ENCODE assay signal across 2 cellular contexts in the genomic region with DNA sequence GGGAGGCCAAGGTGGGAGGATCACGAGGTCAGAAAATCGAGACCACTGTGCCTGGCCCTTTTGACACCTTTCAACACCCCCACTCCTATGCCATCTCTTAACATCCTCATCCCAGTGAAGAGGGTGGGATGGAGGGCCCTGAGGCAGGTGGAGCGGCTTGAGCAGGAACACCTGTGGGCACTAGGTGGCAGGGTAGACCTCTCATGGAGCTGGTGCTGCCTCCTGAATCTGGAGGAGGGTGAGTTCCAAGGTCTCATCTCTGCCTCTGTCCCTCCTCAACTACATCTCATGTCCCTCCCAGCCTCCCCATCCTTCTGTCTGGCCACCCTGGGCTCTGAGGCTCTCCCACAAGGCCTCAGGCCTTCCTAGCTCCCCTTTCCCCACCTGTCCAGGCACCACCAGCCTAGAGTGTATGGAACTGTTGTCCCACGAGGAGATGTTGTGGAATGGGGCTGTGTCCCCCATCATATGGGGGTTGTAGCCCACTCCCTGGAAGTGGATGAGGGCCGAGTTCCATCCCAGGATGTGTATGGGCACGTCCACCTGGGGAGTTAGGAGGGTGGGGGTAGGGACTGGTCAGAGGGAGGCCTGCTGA.
TF ChIP-seq lines count a peak whose summit lies in the region.

No MANE protein-coding gene starts in this region.

TF ChIP-seq in SK-N-SH treated with all-trans-retinoic acid at 6 μM for 48 hours, 23 proteins besides CTCF, POLR2A, EP300 and RAD21:
- TF ChIP-seq ZNF565 (CRISPR knock-in tag; conservative IDR thresholded peaks at IDR 0.05; ENCODE audit: low read depth) (no peak), ZNF8 (CRISPR knock-in tag; IDR thresholded peaks at IDR 0.05) (no peak), ARNTL (CRISPR knock-in tag; IDR thresholded peaks at IDR 0.05; ENCODE audit: borderline replicate concordance, low read depth) (no peak)

TF ChIP-seq in HepG2, 621 proteins besides CTCF, POLR2A, EP300 and RAD21 (continues in another document):
- TF ChIP-seq, protein P1, sequence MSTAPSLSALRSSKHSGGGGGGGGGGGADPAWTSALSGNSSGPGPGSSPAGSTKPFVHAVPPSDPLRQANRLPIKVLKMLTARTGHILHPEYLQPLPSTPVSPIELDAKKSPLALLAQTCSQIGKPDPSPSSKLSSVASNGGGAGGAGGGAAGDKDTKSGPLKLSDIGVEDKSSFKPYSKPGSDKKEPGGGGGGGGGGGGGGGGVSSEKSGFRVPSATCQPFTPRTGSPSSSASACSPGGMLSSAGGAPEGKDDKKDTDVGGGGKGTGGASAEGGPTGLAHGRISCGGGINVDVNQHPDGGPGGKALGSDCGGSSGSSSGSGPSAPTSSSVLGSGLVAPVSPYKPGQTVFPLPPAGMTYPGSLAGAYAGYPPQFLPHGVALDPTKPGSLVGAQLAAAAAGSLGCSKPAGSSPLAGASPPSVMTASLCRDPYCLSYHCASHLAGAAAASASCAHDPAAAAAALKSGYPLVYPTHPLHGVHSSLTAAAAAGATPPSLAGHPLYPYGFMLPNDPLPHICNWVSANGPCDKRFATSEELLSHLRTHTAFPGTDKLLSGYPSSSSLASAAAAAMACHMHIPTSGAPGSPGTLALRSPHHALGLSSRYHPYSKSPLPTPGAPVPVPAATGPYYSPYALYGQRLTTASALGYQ (CRISPR knock-in tag; IDR thresholded peaks at IDR 0.05): no peak
- no peak for TF ChIP-seq ZNF432 (CRISPR knock-in tag; IDR thresholded peaks at IDR 0.05; ENCODE audit: borderline replicate concordance)
- TF ChIP-seq ZNF543 (CRISPR knock-in tag; IDR thresholded peaks at IDR 0.05): no peak
- no peak for TF ChIP-seq NFE2L2 (IDR thresholded peaks at IDR 0.05; ENCODE audit: low read length)
- TF ChIP-seq MIXL1 (CRISPR knock-in tag; IDR thresholded peaks at IDR 0.05): no peak
- peak; percentile 37; the same call in 1 of the 2 replicates for TF ChIP-seq SMC3 (IDR thresholded peaks at IDR 0.05; ENCODE audit: low read length)
- no peak for TF ChIP-seq KLF6 (CRISPR knock-in tag; IDR thresholded peaks at IDR 0.05)
- TF ChIP-seq JUN (CRISPR knock-in tag; IDR thresholded peaks at IDR 0.05): no peak
- no peak for TF ChIP-seq ZNF354B (CRISPR knock-in tag; IDR thresholded peaks at IDR 0.05)
- TF ChIP-seq, protein P2, sequence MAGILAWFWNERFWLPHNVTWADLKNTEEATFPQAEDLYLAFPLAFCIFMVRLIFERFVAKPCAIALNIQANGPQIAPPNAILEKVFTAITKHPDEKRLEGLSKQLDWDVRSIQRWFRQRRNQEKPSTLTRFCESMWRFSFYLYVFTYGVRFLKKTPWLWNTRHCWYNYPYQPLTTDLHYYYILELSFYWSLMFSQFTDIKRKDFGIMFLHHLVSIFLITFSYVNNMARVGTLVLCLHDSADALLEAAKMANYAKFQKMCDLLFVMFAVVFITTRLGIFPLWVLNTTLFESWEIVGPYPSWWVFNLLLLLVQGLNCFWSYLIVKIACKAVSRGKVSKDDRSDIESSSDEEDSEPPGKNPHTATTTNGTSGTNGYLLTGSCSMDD (CRISPR knock-in tag; IDR thresholded peaks at IDR 0.05): no peak
- TF ChIP-seq ZNF484 (CRISPR knock-in tag; IDR thresholded peaks at IDR 0.05; ENCODE audit: borderline replicate concordance, low read depth): no peak
- no peak for TF ChIP-seq ZNF746 (CRISPR knock-in tag; IDR thresholded peaks at IDR 0.05)
- peak; percentile 76 for TF ChIP-seq STAG1 (CRISPR knock-in tag; IDR thresholded peaks at IDR 0.05)
- no peak for TF ChIP-seq SRF (IDR thresholded peaks at IDR 0.05; ENCODE audit: low read depth, low read length)
- no peak for TF ChIP-seq SKI (IDR thresholded peaks at IDR 0.05; ENCODE audit: partially characterized antibody)
- no peak for TF ChIP-seq ZNF614 (CRISPR knock-in tag; IDR thresholded peaks at IDR 0.05; ENCODE audit: borderline replicate concordance)
- peak; percentile 88 for TF ChIP-seq XRCC5 (optimal IDR thresholded peaks at IDR 0.05; ENCODE audit: low read length)
- no peak for TF ChIP-seq CBX2 (IDR thresholded peaks at IDR 0.05; ENCODE audit: low read depth, low read length)
- no peak for TF ChIP-seq CBX2 (CRISPR knock-in tag; IDR thresholded peaks at IDR 0.05; ENCODE audit: low read depth)
- TF ChIP-seq, protein P3, sequence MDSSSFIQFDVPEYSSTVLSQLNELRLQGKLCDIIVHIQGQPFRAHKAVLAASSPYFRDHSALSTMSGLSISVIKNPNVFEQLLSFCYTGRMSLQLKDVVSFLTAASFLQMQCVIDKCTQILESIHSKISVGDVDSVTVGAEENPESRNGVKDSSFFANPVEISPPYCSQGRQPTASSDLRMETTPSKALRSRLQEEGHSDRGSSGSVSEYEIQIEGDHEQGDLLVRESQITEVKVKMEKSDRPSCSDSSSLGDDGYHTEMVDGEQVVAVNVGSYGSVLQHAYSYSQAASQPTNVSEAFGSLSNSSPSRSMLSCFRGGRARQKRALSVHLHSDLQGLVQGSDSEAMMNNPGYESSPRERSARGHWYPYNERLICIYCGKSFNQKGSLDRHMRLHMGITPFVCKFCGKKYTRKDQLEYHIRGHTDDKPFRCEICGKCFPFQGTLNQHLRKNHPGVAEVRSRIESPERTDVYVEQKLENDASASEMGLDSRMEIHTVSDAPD (CRISPR knock-in tag; IDR thresholded peaks at IDR 0.05): no peak
- no peak for TF ChIP-seq TARDBP (CRISPR knock-in tag; IDR thresholded peaks at IDR 0.05)
- TF ChIP-seq PLRG1 (conservative IDR thresholded peaks at IDR 0.05): no peak
- peak; percentile 84 for TF ChIP-seq ZNF263 (CRISPR knock-in tag; IDR thresholded peaks at IDR 0.05)
- no peak for TF ChIP-seq ADNP (CRISPR knock-in tag; IDR thresholded peaks at IDR 0.05)
- no peak for TF ChIP-seq ZNF20 (CRISPR knock-in tag; IDR thresholded peaks at IDR 0.05)
- TF ChIP-seq ZNF644 (CRISPR knock-in tag; IDR thresholded peaks at IDR 0.05; ENCODE audit: low read depth): no peak
- TF ChIP-seq PHB2 (IDR thresholded peaks at IDR 0.05; ENCODE audit: partially characterized antibody): no peak
- TF ChIP-seq RFXAP (CRISPR knock-in tag; IDR thresholded peaks at IDR 0.05; ENCODE audit: borderline replicate concordance): no peak
- TF ChIP-seq KMT2B (CRISPR knock-in tag; IDR thresholded peaks at IDR 0.05): no peak
- TF ChIP-seq, protein P4, sequence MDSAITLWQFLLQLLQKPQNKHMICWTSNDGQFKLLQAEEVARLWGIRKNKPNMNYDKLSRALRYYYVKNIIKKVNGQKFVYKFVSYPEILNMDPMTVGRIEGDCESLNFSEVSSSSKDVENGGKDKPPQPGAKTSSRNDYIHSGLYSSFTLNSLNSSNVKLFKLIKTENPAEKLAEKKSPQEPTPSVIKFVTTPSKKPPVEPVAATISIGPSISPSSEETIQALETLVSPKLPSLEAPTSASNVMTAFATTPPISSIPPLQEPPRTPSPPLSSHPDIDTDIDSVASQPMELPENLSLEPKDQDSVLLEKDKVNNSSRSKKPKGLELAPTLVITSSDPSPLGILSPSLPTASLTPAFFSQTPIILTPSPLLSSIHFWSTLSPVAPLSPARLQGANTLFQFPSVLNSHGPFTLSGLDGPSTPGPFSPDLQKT (CRISPR knock-in tag; IDR thresholded peaks at IDR 0.05; ENCODE audit: borderline replicate concordance): no peak
- TF ChIP-seq, protein P5, sequence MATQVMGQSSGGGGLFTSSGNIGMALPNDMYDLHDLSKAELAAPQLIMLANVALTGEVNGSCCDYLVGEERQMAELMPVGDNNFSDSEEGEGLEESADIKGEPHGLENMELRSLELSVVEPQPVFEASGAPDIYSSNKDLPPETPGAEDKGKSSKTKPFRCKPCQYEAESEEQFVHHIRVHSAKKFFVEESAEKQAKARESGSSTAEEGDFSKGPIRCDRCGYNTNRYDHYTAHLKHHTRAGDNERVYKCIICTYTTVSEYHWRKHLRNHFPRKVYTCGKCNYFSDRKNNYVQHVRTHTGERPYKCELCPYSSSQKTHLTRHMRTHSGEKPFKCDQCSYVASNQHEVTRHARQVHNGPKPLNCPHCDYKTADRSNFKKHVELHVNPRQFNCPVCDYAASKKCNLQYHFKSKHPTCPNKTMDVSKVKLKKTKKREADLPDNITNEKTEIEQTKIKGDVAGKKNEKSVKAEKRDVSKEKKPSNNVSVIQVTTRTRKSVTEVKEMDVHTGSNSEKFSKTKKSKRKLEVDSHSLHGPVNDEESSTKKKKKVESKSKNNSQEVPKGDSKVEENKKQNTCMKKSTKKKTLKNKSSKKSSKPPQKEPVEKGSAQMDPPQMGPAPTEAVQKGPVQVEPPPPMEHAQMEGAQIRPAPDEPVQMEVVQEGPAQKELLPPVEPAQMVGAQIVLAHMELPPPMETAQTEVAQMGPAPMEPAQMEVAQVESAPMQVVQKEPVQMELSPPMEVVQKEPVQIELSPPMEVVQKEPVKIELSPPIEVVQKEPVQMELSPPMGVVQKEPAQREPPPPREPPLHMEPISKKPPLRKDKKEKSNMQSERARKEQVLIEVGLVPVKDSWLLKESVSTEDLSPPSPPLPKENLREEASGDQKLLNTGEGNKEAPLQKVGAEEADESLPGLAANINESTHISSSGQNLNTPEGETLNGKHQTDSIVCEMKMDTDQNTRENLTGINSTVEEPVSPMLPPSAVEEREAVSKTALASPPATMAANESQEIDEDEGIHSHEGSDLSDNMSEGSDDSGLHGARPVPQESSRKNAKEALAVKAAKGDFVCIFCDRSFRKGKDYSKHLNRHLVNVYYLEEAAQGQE (IDR thresholded peaks at IDR 0.05; ENCODE audit: borderline replicate concordance in 1 of 2, low read depth in 1 of 2, low read length in 2 of 2): no peak
- no peak for TF ChIP-seq MXD4 (CRISPR knock-in tag; IDR thresholded peaks at IDR 0.05)
- TF ChIP-seq ZFX (CRISPR knock-in tag; IDR thresholded peaks at IDR 0.05; ENCODE audit: low read depth): no peak
- 0 out of 2 replicates have a peak, but pooled peaks have one; percentile 10 for TF ChIP-seq GABPB1 (CRISPR knock-in tag; IDR thresholded peaks at IDR 0.05)
- TF ChIP-seq, protein P6, sequence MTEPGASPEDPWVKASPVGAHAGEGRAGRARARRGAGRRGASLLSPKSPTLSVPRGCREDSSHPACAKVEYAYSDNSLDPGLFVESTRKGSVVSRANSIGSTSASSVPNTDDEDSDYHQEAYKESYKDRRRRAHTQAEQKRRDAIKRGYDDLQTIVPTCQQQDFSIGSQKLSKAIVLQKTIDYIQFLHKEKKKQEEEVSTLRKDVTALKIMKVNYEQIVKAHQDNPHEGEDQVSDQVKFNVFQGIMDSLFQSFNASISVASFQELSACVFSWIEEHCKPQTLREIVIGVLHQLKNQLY (CRISPR knock-in tag; IDR thresholded peaks at IDR 0.05): no peak
- 0 out of 2 replicates have a peak, but pooled peaks have one; percentile 30 for TF ChIP-seq ZNF572 (CRISPR knock-in tag; IDR thresholded peaks at IDR 0.05)
- TF ChIP-seq ZKSCAN1 (IDR thresholded peaks at IDR 0.05; ENCODE audit: low read length): no peak
- no peak for TF ChIP-seq SOX6 (IDR thresholded peaks at IDR 0.05)
- no peak for TF ChIP-seq SOX6 (CRISPR knock-in tag; IDR thresholded peaks at IDR 0.05)
- TF ChIP-seq, protein P7, sequence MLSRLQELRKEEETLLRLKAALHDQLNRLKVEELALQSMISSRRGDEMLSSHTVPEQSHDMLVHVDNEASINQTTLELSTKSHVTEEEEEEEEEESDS (CRISPR knock-in tag; IDR thresholded peaks at IDR 0.05; ENCODE audit: borderline replicate concordance): no peak
- no peak for TF ChIP-seq FOXA1 (IDR thresholded peaks at IDR 0.05)
- TF ChIP-seq FOXA1 (CRISPR knock-in tag; IDR thresholded peaks at IDR 0.05): no peak
- 0 out of 2 replicates have a peak, but pooled peaks have one; percentile 14 for TF ChIP-seq BHLHE40 (IDR thresholded peaks at IDR 0.05; ENCODE audit: low read length)
- no peak for TF ChIP-seq FOXJ3 (CRISPR knock-in tag; IDR thresholded peaks at IDR 0.05; ENCODE audit: borderline replicate concordance)
- TF ChIP-seq SMARCE1 (IDR thresholded peaks at IDR 0.05; ENCODE audit: borderline replicate concordance): no peak
- TF ChIP-seq, protein P8, sequence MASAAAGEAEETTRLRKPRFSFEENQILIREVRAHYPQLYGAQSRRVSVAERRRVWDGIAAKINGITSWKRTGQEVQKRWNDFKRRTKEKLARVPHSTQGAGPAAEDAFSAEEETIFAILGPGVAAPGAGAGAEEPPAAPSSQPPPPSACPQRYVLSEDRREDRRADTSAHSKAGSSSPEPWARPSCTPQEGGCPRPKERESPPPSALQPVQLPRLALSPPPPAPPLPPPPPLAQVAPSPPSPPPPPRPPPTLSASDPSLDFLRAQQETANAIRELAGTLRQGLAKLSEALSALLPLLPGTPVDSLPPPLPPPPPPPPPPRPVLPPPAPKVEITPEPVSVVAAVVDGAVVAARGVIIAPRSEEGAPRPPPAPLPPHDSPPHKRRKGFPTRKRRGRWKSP (CRISPR knock-in tag; IDR thresholded peaks at IDR 0.05): no peak
- TF ChIP-seq, protein P9, sequence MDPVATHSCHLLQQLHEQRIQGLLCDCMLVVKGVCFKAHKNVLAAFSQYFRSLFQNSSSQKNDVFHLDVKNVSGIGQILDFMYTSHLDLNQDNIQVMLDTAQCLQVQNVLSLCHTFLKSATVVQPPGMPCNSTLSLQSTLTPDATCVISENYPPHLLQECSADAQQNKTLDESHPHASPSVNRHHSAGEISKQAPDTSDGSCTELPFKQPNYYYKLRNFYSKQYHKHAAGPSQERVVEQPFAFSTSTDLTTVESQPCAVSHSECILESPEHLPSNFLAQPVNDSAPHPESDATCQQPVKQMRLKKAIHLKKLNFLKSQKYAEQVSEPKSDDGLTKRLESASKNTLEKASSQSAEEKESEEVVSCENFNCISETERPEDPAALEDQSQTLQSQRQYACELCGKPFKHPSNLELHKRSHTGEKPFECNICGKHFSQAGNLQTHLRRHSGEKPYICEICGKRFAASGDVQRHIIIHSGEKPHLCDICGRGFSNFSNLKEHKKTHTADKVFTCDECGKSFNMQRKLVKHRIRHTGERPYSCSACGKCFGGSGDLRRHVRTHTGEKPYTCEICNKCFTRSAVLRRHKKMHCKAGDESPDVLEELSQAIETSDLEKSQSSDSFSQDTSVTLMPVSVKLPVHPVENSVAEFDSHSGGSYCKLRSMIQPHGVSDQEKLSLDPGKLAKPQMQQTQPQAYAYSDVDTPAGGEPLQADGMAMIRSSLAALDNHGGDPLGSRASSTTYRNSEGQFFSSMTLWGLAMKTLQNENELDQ (CRISPR knock-in tag; IDR thresholded peaks at IDR 0.05; ENCODE audit: borderline replicate concordance): no peak
- TF ChIP-seq ZNF703 (CRISPR knock-in tag; IDR thresholded peaks at IDR 0.05; ENCODE audit: borderline replicate concordance): no peak
- no peak for TF ChIP-seq ZBTB3 (CRISPR knock-in tag; IDR thresholded peaks at IDR 0.05; ENCODE audit: borderline replicate concordance, low read depth)
- TF ChIP-seq HNF4G (IDR thresholded peaks at IDR 0.05; ENCODE audit: borderline replicate concordance, low read depth, low read length): no peak
- no peak for TF ChIP-seq HNF4G (CRISPR knock-in tag; IDR thresholded peaks at IDR 0.05; ENCODE audit: borderline replicate concordance, low read depth)
